Comparison of ENCODE assay signal across 24 cellular contexts in the genomic region with DNA sequence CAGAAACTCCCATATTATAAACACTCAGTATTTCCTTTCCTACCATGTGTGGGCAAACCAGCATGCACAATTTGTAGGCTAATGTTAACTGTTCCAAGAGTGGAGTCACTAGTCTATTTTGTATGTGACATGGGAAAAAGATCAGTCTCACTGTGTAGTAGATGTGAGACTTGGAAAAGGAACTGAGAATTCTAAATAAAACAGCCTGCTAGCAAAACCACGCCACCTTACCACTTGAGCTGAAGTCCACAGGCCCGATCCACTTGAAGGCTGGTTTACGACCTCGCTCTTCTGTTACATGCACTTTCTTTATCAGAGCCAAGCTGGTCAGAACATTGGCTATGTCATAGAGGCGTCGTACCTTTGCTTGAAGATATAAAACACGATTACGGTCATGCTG. TPM values are rescaled to one million over a fixed set of nuclear protein-coding genes. Genes with fewer than 3 reads are reported as not detected.
DNase-seq lines count a peak whose midpoint lies in the region; ATAC-seq and FAIRE-seq lines count a peak whose summit lies in the region.
"Had no signal": no experiment of that assay in that cellular context is flagged by ENCODE, and none has a peak within 500 bp of the region (broad histone marks: within the 10 kb centered on the region; RNA-seq: fewer than 3 reads in every experiment).

No MANE protein-coding gene starts in this region.

- no peak overlapping the region for H3K27ac Mint-ChIP-seq in stimulated activated naive B cell treated with anti-CD40 and anti-IgM and Interleukin-4, amounts not matched to agents 10 μg/mL and 1 μg/mL and 100 μg/mL, for 72 hours
- H3K27ac Mint-ChIP-seq: activated CD4-positive, alpha-beta T cell treated with anti-CD3 and anti-CD28 coated beads, Interleukin-2, amount 10 ng/mL, durations not matched to agents 24 days and 14 days; activated naive CD8-positive, alpha-beta T cell treated with anti-CD3 and anti-CD28 coated beads for 36 hours; activated T-helper 17 cell treated with anti-CD3 and anti-CD28 coated beads, Interleukin-2, amount 50 U/mL, for 72 hours; B cell; endodermal cell; nephron; T-cell had no signal

- no peak overlapping the region for H3K4me3 Mint-ChIP-seq in stimulated activated naive B cell treated with anti-CD40 and anti-IgM and Interleukin-4, amounts not matched to agents 10 μg/mL and 1 μg/mL and 100 μg/mL, for 72 hours
- H3K4me3 Mint-ChIP-seq: activated CD4-positive, alpha-beta T cell treated with anti-CD3 and anti-CD28 coated beads, Interleukin-2, amount 10 ng/mL, durations not matched to agents 24 days and 14 days; activated naive CD8-positive, alpha-beta T cell treated with anti-CD3 and anti-CD28 coated beads for 36 hours; activated T-helper 17 cell treated with anti-CD3 and anti-CD28 coated beads, Interleukin-2, amount 50 U/mL, for 72 hours; B cell; brain; endodermal cell; nephron; T-cell had no signal

- no peak for FAIRE-seq in frontal cortex (lab: Jason Lieb, UNC)

- peak; percentile 63 for ATAC-seq in GM21786 (IDR thresholded peaks at IDR 0.05; ENCODE audit: unreplicated experiment)
- peak; percentile 65 for ATAC-seq in HG03442 (IDR thresholded peaks at IDR 0.05; ENCODE audit: unreplicated experiment)
- peak; percentile 79 to 84 for ATAC-seq in stimulated activated naive B cell treated with anti-CD40 and anti-IgM and Interleukin-4, amounts not matched to agents 10 μg/mL and 1 μg/mL and 100 μg/mL, for 72 hours (replicated peaks)
- ATAC-seq: activated T-helper 17 cell treated with anti-CD3 and anti-CD28 coated beads, Interleukin-2, amount 50 U/mL, for 72 hours; right lobe of liver; T-cell had no signal

- H3K4me1 Mint-ChIP-seq in stimulated activated naive B cell treated with anti-CD40 and anti-IgM and Interleukin-4, amounts not matched to agents 10 μg/mL and 1 μg/mL and 100 μg/mL, for 72 hours: peaks cover 6 to 18% of the 10 kb centered on the region in 2 donors
- H3K4me1 Mint-ChIP-seq: activated CD4-positive, alpha-beta T cell treated with anti-CD3 and anti-CD28 coated beads, Interleukin-2, amount 10 ng/mL, durations not matched to agents 24 days and 14 days; activated naive CD8-positive, alpha-beta T cell treated with anti-CD3 and anti-CD28 coated beads for 36 hours; activated T-helper 17 cell treated with anti-CD3 and anti-CD28 coated beads, Interleukin-2, amount 50 U/mL, for 72 hours; B cell; endodermal cell; nephron; T-cell had no signal

- H3K27me3 Mint-ChIP-seq in stimulated activated naive B cell treated with anti-CD40 and anti-IgM and Interleukin-4, amounts not matched to agents 10 μg/mL and 1 μg/mL and 100 μg/mL, for 72 hours: no peaks in the 10 kb centered on the region
- H3K27me3 Mint-ChIP-seq: activated CD4-positive, alpha-beta T cell treated with anti-CD3 and anti-CD28 coated beads, Interleukin-2, amount 10 ng/mL, durations not matched to agents 24 days and 14 days; activated naive CD8-positive, alpha-beta T cell treated with anti-CD3 and anti-CD28 coated beads for 36 hours; activated T-helper 17 cell treated with anti-CD3 and anti-CD28 coated beads, Interleukin-2, amount 50 U/mL, for 72 hours; B cell; brain; T-cell had no signal

- DNase-seq in NCI-H2107 treated with DMSO at 0.1 percent for 48 hours (lab: John Stamatoyannopoulos, UW; ENCODE audit: unreplicated experiment) (peak; percentile 13), NCI-H2107 (lab: John Stamatoyannopoulos, UW) (no peak), mesenteric fat pad (ENCODE audit: low spot score) (no peak), frontal cortex (ENCODE audit: low spot score in 2 of 2) (no peak), cerebellar nuclear complex (lab: John Stamatoyannopoulos, UW) (no peak)
- DNase-seq in stimulated activated naive B cell treated with anti-CD40 and anti-IgM and Interleukin-4, amounts not matched to agents 10 μg/mL and 1 μg/mL and 100 μg/mL, for 72 hours: no peak
- DNase-seq: 8988T; activated CD4-positive, alpha-beta T cell treated with anti-CD3 and anti-CD28 coated beads, Interleukin-2, amount 10 ng/mL, durations not matched to agents 24 days and 14 days; activated naive CD8-positive, alpha-beta T cell treated with anti-CD3 and anti-CD28 coated beads for 36 hours; colonic mucosa; COR-L47; endodermal cell; NCI-H748 treated with DMSO at 0.1 percent for 48 hours; PC-9; right lobe of liver; SIG-M5; stimulated activated CD8-positive, alpha-beta memory T cell treated with anti-CD3 and anti-CD28 coated beads, Interleukin-4, amount 100 ng/mL, for 48 hours; T-cell had no signal

- H3K36me3 Mint-ChIP-seq in stimulated activated naive B cell treated with anti-CD40 and anti-IgM and Interleukin-4, amounts not matched to agents 10 μg/mL and 1 μg/mL and 100 μg/mL, for 72 hours: no peaks in the 10 kb centered on the region
- H3K36me3 Mint-ChIP-seq: T-cell had no signal

- peaks cover 0 to 2% of the 10 kb centered on the region in 2 donors for H3K9me3 Mint-ChIP-seq in stimulated activated naive B cell treated with anti-CD40 and anti-IgM and Interleukin-4, amounts not matched to agents 10 μg/mL and 1 μg/mL and 100 μg/mL, for 72 hours
- H3K9me3 Mint-ChIP-seq: activated CD4-positive, alpha-beta T cell treated with anti-CD3 and anti-CD28 coated beads, Interleukin-2, amount 10 ng/mL, durations not matched to agents 24 days and 14 days; activated T-helper 17 cell treated with anti-CD3 and anti-CD28 coated beads, Interleukin-2, amount 50 U/mL, for 72 hours; endodermal cell had no signal

RNA-seq across cellular contexts. Expression of a gene that starts 22.5 kb away (rescaled TPM):
- 0.22 TPM for total RNA-seq in mesenteric fat pad
- total RNA-seq in frontal cortex: 1.2 TPM
